Comparison of ENCODE assay signal across 9 cellular contexts in the genomic region with DNA sequence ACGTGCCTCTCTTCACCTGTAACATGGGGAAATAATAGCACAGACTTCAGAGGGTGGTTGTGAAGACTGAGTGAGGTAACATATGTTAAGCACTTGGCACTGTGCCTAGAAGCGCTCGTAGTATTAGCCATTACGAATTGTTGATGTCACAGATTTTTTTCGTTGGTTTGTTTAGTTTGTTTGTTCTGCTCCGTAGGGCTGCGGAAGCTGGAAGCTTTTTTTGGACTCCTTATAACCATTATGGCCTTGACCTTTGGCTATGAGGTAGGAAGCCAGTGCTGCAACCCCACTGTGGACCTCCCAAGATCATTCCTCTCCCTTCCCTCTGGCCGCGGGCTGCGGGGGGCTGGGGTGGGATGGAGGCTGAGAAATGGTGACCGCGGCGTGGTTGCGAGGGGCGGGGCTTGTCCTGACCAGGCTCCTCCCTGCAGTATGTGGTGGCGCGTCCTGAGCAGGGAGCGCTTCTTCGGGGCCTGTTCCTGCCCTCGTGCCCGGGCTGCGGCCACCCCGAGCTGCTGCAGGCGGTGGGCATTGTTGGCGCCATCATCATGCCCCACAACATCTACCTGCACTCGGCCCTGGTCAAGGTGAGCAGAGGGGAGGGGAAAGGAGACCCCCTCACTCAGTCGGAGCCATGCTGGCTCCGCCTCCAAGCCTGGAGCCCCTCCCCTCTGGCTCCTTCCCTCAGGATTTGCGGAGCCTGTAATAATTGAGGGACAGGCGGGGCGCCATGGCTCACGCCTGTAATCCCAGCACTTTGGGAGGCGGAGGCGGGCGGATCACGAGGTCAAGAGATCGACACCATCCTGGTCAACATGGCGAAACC. TPM values are rescaled to one million over a fixed set of nuclear protein-coding genes. Genes with fewer than 3 reads are reported as not detected.
DNase-seq lines count a peak whose midpoint lies in the region; ATAC-seq, FAIRE-seq and TF ChIP-seq lines count a peak whose summit lies in the region.
"Had no signal": no experiment of that assay in that cellular context is flagged by ENCODE, and none has a peak within 500 bp of the region (broad histone marks: within the 10 kb centered on the region; RNA-seq: fewer than 3 reads in every experiment).

No MANE protein-coding gene starts in this region.

- H2AFZ ChIP-seq in PC-3 (ENCODE audit: low read length), result peak overlapping the region; percentile 87
- H2AFZ ChIP-seq in endothelial cell of umbilical vein (ENCODE audit: low read depth, low read length), result peak overlapping the region; percentile 98
- H2AFZ ChIP-seq in MM.1S (ENCODE audit: low read length), result no peak overlapping the region

- ATAC-seq in PC-3, result peak; percentile 69

- H3K27ac ChIP-seq in PC-3 (ENCODE audit: low read length), result no peak overlapping the region
- no peak overlapping the region for H3K27ac ChIP-seq in endothelial cell of umbilical vein (ENCODE audit: insufficient read depth, low read depth, low read length)
- H3K27ac ChIP-seq in MM.1S (ENCODE audit: low read length), result no peak overlapping the region
- H3K27ac ChIP-seq: SK-N-MC had no signal

- H3K9me3 ChIP-seq in PC-3 (ENCODE audit: low read length) (no peaks in the 10 kb centered on the region), endothelial cell of umbilical vein (replicated peaks; ENCODE audit: control insufficient read depth, insufficient read depth, low read length) (no peaks in the 10 kb centered on the region), mucosa of stomach (ENCODE audit: control insufficient read depth, low read length) (no peaks in the 10 kb centered on the region), MM.1S (replicated peaks; ENCODE audit: insufficient read depth, low read length) (no peaks in the 10 kb centered on the region)

- BruUV-seq in PC-3 (replicated peaks; lab: Mats Ljungman, UMichigan) (no TSS peak), endothelial cell of umbilical vein (replicated peaks; lab: Mats Ljungman, UMichigan) (no TSS peak)

- no peaks in the 10 kb centered on the region for H3K9me1 ChIP-seq in endothelial cell of umbilical vein (replicated peaks; ENCODE audit: control insufficient read depth, extremely low read depth, insufficient read depth, low read length)

- H3F3A ChIP-seq in PC-3 (ENCODE audit: low read length, unreplicated experiment), result no peaks in the 10 kb centered on the region
- H3F3A ChIP-seq in MM.1S (ENCODE audit: insufficient read depth, low read length), result no peaks in the 10 kb centered on the region

- no peak overlapping the region for H3K9ac ChIP-seq in PC-3 (ENCODE audit: low read length)
- peak overlapping the region; percentile 25 for H3K9ac ChIP-seq in endothelial cell of umbilical vein (replicated peaks; ENCODE audit: extremely low read depth, insufficient read depth, low read length)
- peak overlapping the region; percentile 61 for H3K9ac ChIP-seq in mucosa of stomach (ENCODE audit: low read length)
- no peak overlapping the region for H3K9ac ChIP-seq in MM.1S (ENCODE audit: low read length)

- CTCF ChIA-PET in PC-3 (lab: Charles Lee) (no interaction called here), endothelial cell of umbilical vein (lab: Charles Lee) (interaction anchor here (0.7 to 1.7 kb wide), 4 partner anchors 9 to 114 kb away, joined by 3 to 6 read pairs (median 4); no protein-coding TSS in a partner anchor)

- no peaks in the 10 kb centered on the region for H4K20me1 ChIP-seq in PC-3 (ENCODE audit: low read length)
- no peaks in the 10 kb centered on the region for H4K20me1 ChIP-seq in endothelial cell of umbilical vein (replicated peaks; ENCODE audit: control insufficient read depth, extremely low read depth, insufficient read depth, low read length)
- H4K20me1 ChIP-seq in MM.1S (ENCODE audit: insufficient read depth, low read length), result no peaks in the 10 kb centered on the region

- H3K79me2 ChIP-seq in PC-3 (ENCODE audit: low read length) (no peaks in the 10 kb centered on the region), endothelial cell of umbilical vein (ENCODE audit: control insufficient read depth, insufficient read depth, low read length) (no peaks in the 10 kb centered on the region), MM.1S (ENCODE audit: low read length) (no peaks in the 10 kb centered on the region)

- peak; percentile 89 for FAIRE-seq in endothelial cell of umbilical vein (lab: Jason Lieb, UNC)

- no peaks in the 10 kb centered on the region for H3K27me3 ChIP-seq in PC-3 (ENCODE audit: low read length)
- H3K27me3 ChIP-seq in endothelial cell of umbilical vein (ENCODE audit: control insufficient read depth in 2 of 2, insufficient read depth in 2 of 2, low read length in 2 of 2), result peaks cover 0 to 2% of the 10 kb centered on the region in 2 experiments
- H3K27me3 ChIP-seq in mucosa of stomach (ENCODE audit: control insufficient read depth, insufficient read depth, low read length), result no peaks in the 10 kb centered on the region
- H3K27me3 ChIP-seq in MM.1S (replicated peaks; ENCODE audit: insufficient read depth, low read length), result peaks cover 7% of the 10 kb centered on the region; the same call in 1 of the 2 replicates

- H3K36me3 ChIP-seq in PC-3 (ENCODE audit: low read depth, low read length), result no peaks in the 10 kb centered on the region
- H3K36me3 ChIP-seq in endothelial cell of umbilical vein (ENCODE audit: control insufficient read depth in 2 of 2, extremely low read depth in 1 of 2, insufficient read depth in 2 of 2, low read length in 2 of 2), result no peaks in the 10 kb centered on the region
- H3K36me3 ChIP-seq in mucosa of stomach (ENCODE audit: control insufficient read depth, insufficient read depth, low read length), result no peaks in the 10 kb centered on the region
- no peaks in the 10 kb centered on the region for H3K36me3 ChIP-seq in MM.1S (replicated peaks; ENCODE audit: insufficient read depth, low read length)

- intact Hi-C loops in PC-3 (cut with micrococcal nuclease), result no loop called here
- intact Hi-C loops in endothelial cell of umbilical vein (cut with micrococcal nuclease), result loop anchor here (1.0 to 2.0 kb wide), 2 partner anchors 21 to 31 kb away; a partner anchor contains a TSS

- H3K4me1 ChIP-seq in PC-3 (ENCODE audit: insufficient read depth, low read length), result peaks cover 7% of the 10 kb centered on the region; the same call in 1 of the 2 replicates
- H3K4me1 ChIP-seq in endothelial cell of umbilical vein (ENCODE audit: control insufficient read depth, extremely low read depth, insufficient read depth, low read length), result peaks cover 3% of the 10 kb centered on the region
- peaks cover 10% of the 10 kb centered on the region for H3K4me1 ChIP-seq in mucosa of stomach (ENCODE audit: control insufficient read depth, insufficient read depth, low read length)
- no peaks in the 10 kb centered on the region for H3K4me1 ChIP-seq in MM.1S (ENCODE audit: low read length)

- H3K9me2 ChIP-seq in PC-3 (replicated peaks; ENCODE audit: low read length) (no peaks in the 10 kb centered on the region), MM.1S (replicated peaks; ENCODE audit: insufficient read depth, low read length) (no peaks in the 10 kb centered on the region)

- H3K4me3 ChIP-seq in PC-3 (ENCODE audit: low read length) (peak overlapping the region; percentile 53), endothelial cell of umbilical vein (replicated peaks in 1 of 3; ENCODE audit: insufficient read depth in 1 of 3, low read depth in 1 of 3, low read length in 3 of 3) (peak overlapping the region; percentile 16 to 46 (median 29)), mucosa of stomach (ENCODE audit: low read length) (peak overlapping the region; percentile 28), MM.1S (ENCODE audit: low read length) (no peak overlapping the region)
- H3K4me3 ChIP-seq: SK-N-MC had no signal

- in situ Hi-C loops in GM13976 (cut with MboI; ENCODE audit: low sequenced_read_pairs, unreplicated experiment), result no loop called here

- TF ChIP-seq POLR2A in endothelial cell of umbilical vein (IDR thresholded peaks at IDR 0.05; ENCODE audit: low read depth, low read length), result no peak

- peak overlapping the region; percentile 74 for H3K4me2 ChIP-seq in PC-3 (ENCODE audit: low read length)
- peak overlapping the region; percentile 62 for H3K4me2 ChIP-seq in endothelial cell of umbilical vein (ENCODE audit: insufficient read depth, low read length)
- no peak overlapping the region for H3K4me2 ChIP-seq in MM.1S (ENCODE audit: low read depth, low read length)

- dilution Hi-C loops in endothelial cell of umbilical vein (cut with MboI; ENCODE audit: extremely low pct_ligation_motif_present, low sequenced_read_pairs), result no loop called here

- TF ChIP-seq CTCF in PC-3 (conservative IDR thresholded peaks at IDR 0.05; ENCODE audit: low read depth, low read length) (no peak), endothelial cell of umbilical vein (IDR thresholded peaks at IDR 0.05; ENCODE audit: extremely low read depth in 1 of 2, insufficient read depth in 1 of 2, low read depth in 1 of 2, low read length in 2 of 2) (no peak), MM.1S (IDR thresholded peaks at IDR 0.05; ENCODE audit: low read length) (no peak), GM13976 (IDR thresholded peaks at IDR 0.05; ENCODE audit: borderline replicate concordance, control extremely low read depth, extremely low read depth, insufficient read depth, missing control alignments) (no peak)

- DNase-seq in NCI-H2081 (lab: John Stamatoyannopoulos, UW) (peak; percentile 55 to 72), NCI-H2081 treated with DMSO at 0.1 percent for 48 hours (lab: John Stamatoyannopoulos, UW) (no peak), PC-3 (peak; percentile 42), endothelial cell of umbilical vein (ENCODE audit: low read depth, low spot score) (peak; percentile 76), SW 1271 (lab: John Stamatoyannopoulos, UW) (no peak), MM.1S (no peak), GM13976 (ENCODE audit: low spot score) (no peak)

- POLR2A ChIA-PET in PC-3 (lab: Charles Lee; ENCODE audit: unreplicated experiment), result no interaction called here
- POLR2A ChIA-PET in endothelial cell of umbilical vein (lab: Charles Lee), result no interaction called here

RNA-seq across cellular contexts. Expression of a gene that starts 5.5 kb away (rescaled TPM):
- 0.17 and 0.33 TPM in 2 replicates for total RNA-seq in PC-3 (2014; rRNA removed)
- total RNA-seq in endothelial cell of umbilical vein, result not detected in 2 replicates
- 0.03 and 0.08 TPM in 2 replicates for polyA plus RNA-seq in endothelial cell of umbilical vein
- 0.01 and 0.07 TPM in 2 replicates for polyA plus RNA-seq in endothelial cell of umbilical vein (2011; cell fraction: cytosol; rRNA removed)
- polyA plus RNA-seq in endothelial cell of umbilical vein (2011; cell fraction: nucleus; rRNA removed), result 0.06 and 0.12 TPM in 2 replicates
- 0.08 TPM in 1 of 2 replicates, not detected in the other for polyA plus RNA-seq in endothelial cell of umbilical vein (2012)
- not detected in 2 replicates for polyA minus RNA-seq in endothelial cell of umbilical vein
- polyA minus RNA-seq in endothelial cell of umbilical vein (2011; cell fraction: cytosol; rRNA and poly(A)+ RNA removed), result not detected
- not detected in 2 replicates for polyA minus RNA-seq in endothelial cell of umbilical vein (2011; cell fraction: nucleus; rRNA and poly(A)+ RNA removed)

RNA-seq across cellular contexts. Expression of a gene that starts 12.1 kb away (rescaled TPM):
- total RNA-seq in PC-3 (2014; rRNA removed) (73.2 and 94.6 TPM in 2 replicates), endothelial cell of umbilical vein (78.7 and 86.1 TPM in 2 replicates)
- polyA plus RNA-seq in endothelial cell of umbilical vein, result 112 and 127 TPM in 2 replicates
- 91.7 and 103 TPM in 2 replicates for polyA plus RNA-seq in endothelial cell of umbilical vein (2011; cell fraction: cytosol; rRNA removed)
- 77.8 and 79.2 TPM in 2 replicates for polyA plus RNA-seq in endothelial cell of umbilical vein (2011; cell fraction: nucleus; rRNA removed)
- polyA plus RNA-seq in endothelial cell of umbilical vein (2012), result 47.1 and 59.6 TPM in 2 replicates
- 86.2 and 101 TPM in 2 replicates for polyA minus RNA-seq in endothelial cell of umbilical vein
- 48.6 TPM for polyA minus RNA-seq in endothelial cell of umbilical vein (2011; cell fraction: cytosol; rRNA and poly(A)+ RNA removed)
- polyA minus RNA-seq in endothelial cell of umbilical vein (2011; cell fraction: nucleus; rRNA and poly(A)+ RNA removed), result 28.2 and 37.0 TPM in 2 replicates

RNA-seq across cellular contexts. Expression of a gene that starts 30.9 kb away (rescaled TPM):
- total RNA-seq in PC-3 (2014; rRNA removed), result not detected in 2 replicates
- not detected in 2 replicates for total RNA-seq in endothelial cell of umbilical vein
- polyA plus RNA-seq in endothelial cell of umbilical vein, result not detected in 2 replicates
- not detected in 2 replicates for polyA plus RNA-seq in endothelial cell of umbilical vein (2011; cell fraction: cytosol; rRNA removed)
- not detected in 2 replicates for polyA plus RNA-seq in endothelial cell of umbilical vein (2011; cell fraction: nucleus; rRNA removed)
- not detected in 2 replicates for polyA plus RNA-seq in endothelial cell of umbilical vein (2012)
- polyA minus RNA-seq in endothelial cell of umbilical vein, result not detected in 2 replicates
- polyA minus RNA-seq in endothelial cell of umbilical vein (2011; cell fraction: cytosol; rRNA and poly(A)+ RNA removed), result not detected
- polyA minus RNA-seq in endothelial cell of umbilical vein (2011; cell fraction: nucleus; rRNA and poly(A)+ RNA removed), result not detected in 2 replicates

RNA-seq across cellular contexts. Expression of a gene that starts 31.3 kb away (rescaled TPM):
- 0.26 and 0.92 TPM in 2 replicates for total RNA-seq in PC-3 (2014; rRNA removed)
- total RNA-seq in endothelial cell of umbilical vein, result not detected in 2 replicates
- polyA plus RNA-seq in endothelial cell of umbilical vein, result not detected in 2 replicates
- not detected in 2 replicates for polyA plus RNA-seq in endothelial cell of umbilical vein (2011; cell fraction: cytosol; rRNA removed)
- polyA plus RNA-seq in endothelial cell of umbilical vein (2011; cell fraction: nucleus; rRNA removed), result not detected in 2 replicates
- polyA plus RNA-seq in endothelial cell of umbilical vein (2012), result 0.12 TPM in 1 of 2 replicates, not detected in the other
- polyA minus RNA-seq in endothelial cell of umbilical vein, result not detected in 2 replicates
- not detected for polyA minus RNA-seq in endothelial cell of umbilical vein (2011; cell fraction: cytosol; rRNA and poly(A)+ RNA removed)
- not detected in 2 replicates for polyA minus RNA-seq in endothelial cell of umbilical vein (2011; cell fraction: nucleus; rRNA and poly(A)+ RNA removed)

Comparison
In these comparisons a context has a peak if more than half of its experiments do, and no peak if none do; other contexts are left out.
1. DNase-seq: peak in NCI-H2081 (2 of 2), PC-3 (single experiment) and endothelial cell of umbilical vein (single experiment); none in NCI-H2081 treated with DMSO at 0.1 percent for 48 hours (single experiment), SW 1271 (0 of 2), MM.1S (single experiment) and GM13976 (single experiment).
2. H3K9ac ChIP-seq: peak in endothelial cell of umbilical vein (single experiment) and mucosa of stomach (single experiment); none in PC-3 (single experiment) and MM.1S (single experiment).